8 cellular contexts compared by ENCODE assay signal in genomic region chr19:2543463-2544442, GRCh38.
DNase-seq lines count a peak whose midpoint lies in the region; ATAC-seq and TF ChIP-seq lines count a peak whose summit lies in the region.

No MANE protein-coding gene starts in this region.

- no peaks in the 10 kb centered on the region for H3K27me3 ChIP-seq in CD8-positive, alpha-beta T cell (ENCODE audit: insufficient read depth, low read length)
- H3K27me3 ChIP-seq in HUES64 (ENCODE audit: insufficient read depth, low read length), result no peaks in the 10 kb centered on the region

- peak overlapping the region; percentile 51 for H3K9ac ChIP-seq in HUES64 (ENCODE audit: low read depth, low read length)

- H3K4me1 Mint-ChIP-seq in CD8-positive, alpha-beta T cell (ENCODE audit: low read depth), result peaks cover 17% of the 10 kb centered on the region
- peaks cover 24 to 28% of the 10 kb centered on the region in 2 donors for H3K4me1 Mint-ChIP-seq in natural killer cell treated with Interleukin-12 subunit alpha and Interleukin-12 subunit beta and Interleukin-15 and Interleukin-18, amount 100 ng/mL, for 72 hours (ENCODE audit: low read depth in 2 of 2)
- peaks cover 63% of the 10 kb centered on the region for H3K4me1 Mint-ChIP-seq in stimulated activated memory B cell treated with anti-CD40 and anti-IgM and Interleukin-4, amounts not matched to agents 10 μg/mL and 1 μg/mL and 100 μg/mL, for 72 hours

- H3K9me3 Mint-ChIP-seq in CD8-positive, alpha-beta T cell, result no peaks in the 10 kb centered on the region
- H3K9me3 Mint-ChIP-seq in natural killer cell treated with Interleukin-12 subunit alpha and Interleukin-12 subunit beta and Interleukin-15 and Interleukin-18, amount 100 ng/mL, for 72 hours, result no peaks in the 10 kb centered on the region
- no peaks in the 10 kb centered on the region for H3K9me3 Mint-ChIP-seq in stimulated activated memory B cell treated with anti-CD40 and anti-IgM and Interleukin-4, amounts not matched to agents 10 μg/mL and 1 μg/mL and 100 μg/mL, for 72 hours

- peak overlapping the region; percentile 79 for H3K4me3 Mint-ChIP-seq in CD8-positive, alpha-beta T cell
- H3K4me3 Mint-ChIP-seq in natural killer cell treated with Interleukin-12 subunit alpha and Interleukin-12 subunit beta and Interleukin-15 and Interleukin-18, amount 100 ng/mL, for 72 hours, result peak overlapping the region; percentile 82
- peak overlapping the region; percentile 54 for H3K4me3 Mint-ChIP-seq in stimulated activated memory B cell treated with anti-CD40 and anti-IgM and Interleukin-4, amounts not matched to agents 10 μg/mL and 1 μg/mL and 100 μg/mL, for 72 hours

- intact Hi-C loops in CD8-positive, alpha-beta T cell (cut with DNase I, micrococcal nuclease), result no loop called here

- 29% methylated on average over 36 of the region's 36 CpGs for WGBS in HUES64

- H3K36me3 ChIP-seq in CD8-positive, alpha-beta T cell (ENCODE audit: insufficient read depth, low read length), result no peaks in the 10 kb centered on the region
- H3K36me3 ChIP-seq in HUES64 (ENCODE audit: insufficient read depth, low read length), result no peaks in the 10 kb centered on the region

- H3K27ac Mint-ChIP-seq in CD8-positive, alpha-beta T cell, result peak overlapping the region; percentile 73
- peak overlapping the region; percentile 86 to 91 for H3K27ac Mint-ChIP-seq in natural killer cell treated with Interleukin-12 subunit alpha and Interleukin-12 subunit beta and Interleukin-15 and Interleukin-18, amount 100 ng/mL, for 72 hours
- H3K27ac Mint-ChIP-seq in stimulated activated memory B cell treated with anti-CD40 and anti-IgM and Interleukin-4, amounts not matched to agents 10 μg/mL and 1 μg/mL and 100 μg/mL, for 72 hours, result peak overlapping the region; percentile 85

- DNase-seq in CD8-positive, alpha-beta T cell, result peak; percentile 30 to 78 (median 71)
- peak; percentile 96 for DNase-seq in RKO (ENCODE audit: low spot score)
- peak; percentile 56 for DNase-seq in activated effector memory CD4-positive, alpha-beta T cell treated with Interleukin-2 at 50 U/mL for 16 hours
- DNase-seq in fibroblast of pulmonary artery (ENCODE audit: low read depth), result peak; percentile 99
- DNase-seq in natural killer cell treated with Interleukin-12 subunit alpha and Interleukin-12 subunit beta and Interleukin-15 and Interleukin-18, amount 100 ng/mL, for 72 hours (ENCODE audit: low spot score), result peak; percentile 73

- no peak overlapping the region for H3K27ac ChIP-seq in CD8-positive, alpha-beta T cell (ENCODE audit: low read depth, low read length)
- H3K27ac ChIP-seq in HUES64 (ENCODE audit: low read depth, low read length), result peak overlapping the region; percentile 97

- H3K36me3 Mint-ChIP-seq in CD8-positive, alpha-beta T cell, result no peaks in the 10 kb centered on the region
- H3K36me3 Mint-ChIP-seq in natural killer cell treated with Interleukin-12 subunit alpha and Interleukin-12 subunit beta and Interleukin-15 and Interleukin-18, amount 100 ng/mL, for 72 hours, result no peaks in the 10 kb centered on the region
- H3K36me3 Mint-ChIP-seq in stimulated activated memory B cell treated with anti-CD40 and anti-IgM and Interleukin-4, amounts not matched to agents 10 μg/mL and 1 μg/mL and 100 μg/mL, for 72 hours, result no peaks in the 10 kb centered on the region

- H3K4me1 ChIP-seq in CD8-positive, alpha-beta T cell (ENCODE audit: insufficient read depth, low read length), result peaks cover 15% of the 10 kb centered on the region
- peaks cover 22% of the 10 kb centered on the region for H3K4me1 ChIP-seq in HUES64 (ENCODE audit: insufficient read depth, low read length)

- no peaks in the 10 kb centered on the region for H3K27me3 Mint-ChIP-seq in CD8-positive, alpha-beta T cell (ENCODE audit: low read depth)
- no peaks in the 10 kb centered on the region for H3K27me3 Mint-ChIP-seq in natural killer cell treated with Interleukin-12 subunit alpha and Interleukin-12 subunit beta and Interleukin-15 and Interleukin-18, amount 100 ng/mL, for 72 hours
- no peaks in the 10 kb centered on the region for H3K27me3 Mint-ChIP-seq in stimulated activated memory B cell treated with anti-CD40 and anti-IgM and Interleukin-4, amounts not matched to agents 10 μg/mL and 1 μg/mL and 100 μg/mL, for 72 hours

- no peak for TF ChIP-seq CTCF in CD8-positive, alpha-beta T cell (IDR thresholded peaks at IDR 0.05)
- TF ChIP-seq CTCF in fibroblast of pulmonary artery (IDR thresholded peaks at IDR 0.05; ENCODE audit: low read length, missing control alignments), result peak; percentile 36

- POLR2A ChIA-PET in CD8-positive, alpha-beta T cell (lab: Charles Lee), result interaction anchor here (0.8 to 4.1 kb wide), 3 partner anchors 10 to 67 kb away, joined by 3 to 39 read pairs (median 3); partner anchors contain the start of gene GADD45B

- CTCF ChIA-PET in CD8-positive, alpha-beta T cell (lab: Charles Lee), result interaction anchor here (0.7 to 1.5 kb wide), 4 partner anchors 18 to 105 kb away, joined by 3 read pairs; no protein-coding TSS in a partner anchor

- peak; percentile 89 for ATAC-seq in CD8-positive, alpha-beta T cell
- peak; percentile 77 to 81 for ATAC-seq in natural killer cell treated with Interleukin-12 subunit alpha and Interleukin-12 subunit beta and Interleukin-15 and Interleukin-18, amount 100 ng/mL, for 72 hours
- ATAC-seq in stimulated activated memory B cell treated with anti-CD40 and anti-IgM and Interleukin-4, amounts not matched to agents 10 μg/mL and 1 μg/mL and 100 μg/mL, for 72 hours, result peak; percentile 87
- no peak for ATAC-seq in HG02642 (IDR thresholded peaks at IDR 0.05; ENCODE audit: poor library complexity, unreplicated experiment)

- H3K4me3 ChIP-seq in CD8-positive, alpha-beta T cell (ENCODE audit: low read depth, low read length), result peak overlapping the region; percentile 33
- no peak overlapping the region for H3K4me3 ChIP-seq in HUES64 (ENCODE audit: low read length)
- peak overlapping the region; percentile 10 for H3K4me3 ChIP-seq in fibroblast of pulmonary artery (replicated peaks; ENCODE audit: low read depth, low read length)

- no peaks in the 10 kb centered on the region for H3K9me3 ChIP-seq in CD8-positive, alpha-beta T cell (ENCODE audit: low read length)
- no peaks in the 10 kb centered on the region for H3K9me3 ChIP-seq in HUES64 (ENCODE audit: insufficient read depth, low read depth, low read length)
